ENCODE assay signal across 1 cellular context in genomic region chr7:36900988-36901710, GRCh38.
A peak's percentile ranks its signal among the peaks of the same experiment; 100 is the strongest.
TF ChIP-seq lines count a peak whose summit lies in the region.

No MANE protein-coding gene starts in this region.

TF ChIP-seq in K562, 482 proteins besides CTCF, POLR2A, EP300 and RAD21 (continued from another document):
- TF ChIP-seq ZBTB40 (IDR thresholded peaks at IDR 0.05) (peak; percentile 77), ZBTB40 (CRISPR knock-in tag; IDR thresholded peaks at IDR 0.05) (no peak)
